3 cellular contexts compared by ENCODE assay signal in genomic region chr5:177812160-177812743, GRCh38. TPM values are rescaled to one million over a fixed set of nuclear protein-coding genes. Genes with fewer than 3 reads are reported as not detected.
"Had no signal": no experiment of that assay in that cellular context is flagged by ENCODE, and none has a peak within 500 bp of the region (broad histone marks: within the 10 kb centered on the region; RNA-seq: fewer than 3 reads in every experiment).

No MANE protein-coding gene starts in this region.

RNA-seq across cellular contexts. Expression of gene FAM153A, which starts 29.6 kb away (rescaled TPM):
- total RNA-seq: fibroblast of villous mesenchyme, neural crest cell, skeletal muscle tissue had no signal
